6 cellular contexts compared by ENCODE assay signal in genomic region chr18:75525-76160, GRCh38. TPM values are rescaled to one million over a fixed set of nuclear protein-coding genes. Genes with fewer than 3 reads are reported as not detected.
"Had no signal": no experiment of that assay in that cellular context is flagged by ENCODE, and none has a peak within 500 bp of the region (broad histone marks: within the 10 kb centered on the region; RNA-seq: fewer than 3 reads in every experiment).

No MANE protein-coding gene starts in this region.

RNA-seq across cellular contexts. Expression of gene TUBB8B, which starts 26.2 kb away (rescaled TPM):
- total RNA-seq: activated CD4-positive, alpha-beta memory T cell treated with anti-CD3 and anti-CD28 coated beads, Interleukin-2, amount 10 ng/mL, durations not matched to agents 7 days and 5 days; activated CD4-positive, alpha-beta T cell treated with anti-CD3 and anti-CD28 coated beads for 36 hours; activated CD8-positive, alpha-beta memory T cell treated with anti-CD3 and anti-CD28 coated beads for 36 hours; activated naive CD4-positive, alpha-beta T cell treated with anti-CD3 and anti-CD28 coated beads for 36 hours; astrocyte; T-helper 17 cell had no signal
